Comparison of ENCODE assay signal across 8 cellular contexts in the genomic region with DNA sequence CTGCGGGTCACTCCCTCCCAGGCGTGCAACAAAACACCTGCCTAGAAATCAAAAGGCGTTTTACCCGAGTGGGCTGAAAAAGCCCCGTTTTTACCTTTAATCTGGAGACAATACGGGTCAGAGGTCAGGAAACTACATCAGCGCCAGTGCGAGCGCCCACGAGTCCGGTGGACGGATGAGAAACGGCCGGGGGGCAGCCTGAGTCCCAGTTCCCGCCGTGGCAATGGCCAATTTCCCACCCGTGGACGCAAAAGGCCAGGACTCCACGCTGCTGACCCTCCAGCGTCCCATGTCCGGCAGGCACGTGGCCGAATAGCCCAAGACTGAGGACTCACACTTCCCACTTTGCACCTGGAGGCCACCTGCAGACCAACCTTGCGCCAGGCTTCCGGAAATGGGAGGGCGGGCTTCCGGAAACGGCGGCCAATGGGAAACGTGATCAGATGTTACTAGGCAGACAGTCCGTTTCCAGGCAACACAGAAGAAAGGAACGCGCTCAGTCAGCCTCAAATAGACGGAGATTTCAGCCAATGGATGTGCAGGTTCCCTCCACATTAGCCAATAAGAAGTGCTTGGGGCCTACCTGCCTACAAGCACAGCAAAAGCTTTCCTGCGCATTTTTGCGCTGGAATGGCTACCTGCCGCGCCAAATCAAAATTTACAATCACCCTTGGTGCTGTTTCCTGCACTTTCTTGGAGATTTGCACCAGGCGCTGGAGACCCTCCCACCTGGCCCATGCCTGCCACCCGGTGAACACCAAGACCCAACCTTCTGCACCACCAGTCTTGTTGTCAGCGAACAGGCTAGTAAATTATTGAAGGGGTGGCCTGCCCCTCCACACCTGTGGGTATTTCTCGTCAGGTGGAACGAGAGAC. TPM values are rescaled to one million over a fixed set of nuclear protein-coding genes. Genes with fewer than 3 reads are reported as not detected.
DNase-seq lines count a peak whose midpoint lies in the region; ATAC-seq and TF ChIP-seq lines count a peak whose summit lies in the region.

No MANE protein-coding gene starts in this region.

- H3K4me3 ChIP-seq in GM08714 (ENCODE audit: low read length) (peak overlapping the region; percentile 69), PC-9 (peak overlapping the region; percentile 69), foreskin fibroblast (ENCODE audit: low read depth in 1 of 2, low read length in 2 of 2) (peak overlapping the region; percentile 88 to 94)

- no peak overlapping the region for H3K27ac Mint-ChIP-seq in nephron progenitor cell

- H3K27me3 ChIP-seq in PC-9 (ENCODE audit: insufficient read depth, low read depth): no peaks in the 10 kb centered on the region

- H3K79me2 ChIP-seq in PC-9 (ENCODE audit: low read depth): peaks cover 25% of the 10 kb centered on the region

- TF ChIP-seq CTCF in PC-9 (conservative IDR thresholded peaks at IDR 0.05) (no peak), foreskin fibroblast (IDR thresholded peaks at IDR 0.05; ENCODE audit: low read depth, low read length) (no peak), nephron progenitor cell (IDR thresholded peaks at IDR 0.05) (no peak)

- intact Hi-C loops in PC-9 (cut with micrococcal nuclease; ENCODE audit: unreplicated experiment): no loop called here

- POLR2A ChIA-PET in PC-9 (lab: Charles Lee; ENCODE audit: unreplicated experiment): no interaction called here

- H4K20me1 ChIP-seq in PC-9 (ENCODE audit: insufficient read depth): no peaks in the 10 kb centered on the region

- no peaks in the 10 kb centered on the region for H3K9me2 ChIP-seq in PC-9 (ENCODE audit: insufficient read depth)

- H3F3A ChIP-seq in PC-9 (ENCODE audit: insufficient read depth, low read depth): no peaks in the 10 kb centered on the region; the same call in 1 of the 2 replicates

- H3K36me3 Mint-ChIP-seq in nephron progenitor cell (ENCODE audit: low read depth): peaks cover 89% of the 10 kb centered on the region

- CTCF ChIA-PET in PC-9 (lab: Charles Lee): no interaction called here

- 0 out of 2 replicates have a peak, but pooled peaks cover 6% of the 10 kb centered on the region for H3K4me1 ChIP-seq in PC-9 (replicated peaks; ENCODE audit: insufficient read depth)

- peaks cover 19% of the 10 kb centered on the region for H3K9me3 ChIP-seq in PC-9 (ENCODE audit: insufficient read depth, low read depth)

- peaks cover 9% of the 10 kb centered on the region for H3K27me3 Mint-ChIP-seq in nephron progenitor cell (ENCODE audit: low read depth, poor library complexity)

- peaks cover 28% of the 10 kb centered on the region for H3K4me1 Mint-ChIP-seq in nephron progenitor cell

- peaks cover 94% of the 10 kb centered on the region for H3K9me3 Mint-ChIP-seq in nephron progenitor cell

- H3K27ac ChIP-seq in PC-9: peak overlapping the region; percentile 48

- H3K36me3 ChIP-seq in PC-9 (ENCODE audit: low read depth): peaks cover 41% of the 10 kb centered on the region

- peak overlapping the region; percentile 86 for H3K4me2 ChIP-seq in PC-9

- H3K4me3 Mint-ChIP-seq in nephron progenitor cell: peak overlapping the region; percentile 89

- peak overlapping the region; percentile 88 for H2AFZ ChIP-seq in PC-9

- peak; percentile 58 for ATAC-seq in HG03342 (IDR thresholded peaks at IDR 0.05; ENCODE audit: unreplicated experiment)
- no peak for ATAC-seq in HG02970 (IDR thresholded peaks at IDR 0.05; ENCODE audit: low FRiP score, unreplicated experiment)

- peak; percentile 93 to 95 for DNase-seq in PC-9
- peak; percentile 50 for DNase-seq in activated effector memory CD4-positive, alpha-beta T cell treated with Interleukin-2 at 50 U/mL for 16 hours
- DNase-seq in foreskin fibroblast: peak; percentile 81 to 97
- peak; percentile 85 for DNase-seq in nephron progenitor cell
- peak; percentile 56 for DNase-seq in stimulated activated naive CD4-positive, alpha-beta T cell treated with Interleukin-2 at 50 U/mL for 16 hours (lab: John Stamatoyannopoulos, UW)

- TSS peak; percentile 44 for BruUV-seq in PC-9 (replicated peaks; lab: Mats Ljungman, UMichigan)

RNA-seq across cellular contexts. Expression of a gene that starts 47.4 kb away (rescaled TPM):
- total RNA-seq in PC-9 (2021): 5.9 and 6.7 TPM in 2 replicates
